In genomic region chr22:37024339-37025157, GRCh38 we compare ENCODE assay signal across 19 cellular contexts.
"Had no signal": no experiment of that assay in that cellular context is flagged by ENCODE, and none has a peak within 500 bp of the region (broad histone marks: within the 10 kb centered on the region; RNA-seq: fewer than 3 reads in every experiment).

No MANE protein-coding gene starts in this region.

- H3K36me3 Mint-ChIP-seq: T-cell had no signal

- H3K9me3 Mint-ChIP-seq: activated naive CD8-positive, alpha-beta T cell treated with anti-CD3 and anti-CD28 coated beads, Interleukin-2, amount 10 ng/mL, durations not matched to agents 7 days and 5 days; nephron; T-cell had no signal

- H3K27ac Mint-ChIP-seq: activated naive CD8-positive, alpha-beta T cell treated with anti-CD3 and anti-CD28 coated beads, Interleukin-2, amount 10 ng/mL, durations not matched to agents 7 days and 5 days; nephron; T-cell had no signal

- DNase-seq: activated CD4-positive, alpha-beta T cell treated with anti-CD3 and anti-CD28 coated beads, Interleukin-2, amount 50 U/mL, for 4 hours; activated CD4-positive, CD25-positive, alpha-beta regulatory T cell treated with anti-CD3 and anti-CD28 coated beads, Interleukin-2, amount 50 U/mL, for 72 hours; activated naive CD4-positive, alpha-beta T cell; activated naive CD8-positive, alpha-beta T cell treated with anti-CD3 and anti-CD28 coated beads, Interleukin-2, amount 10 ng/mL, durations not matched to agents 7 days and 5 days; activated T-cell treated with anti-CD3 and anti-CD28 coated beads for 4 hours; anterior cingulate cortex; brain microvascular endothelial cell; head of caudate nucleus; left lung; stimulated activated CD4-positive, alpha-beta T cell treated with anti-CD3 and anti-CD28 coated beads, Interleukin-15, amount 100 ng/mL, for 24 hours; stimulated activated CD4-positive, alpha-beta T cell treated with anti-CD3 and anti-CD28 coated beads, Interleukin-4, amount 100 ng/mL, for 1 hour; stimulated activated naive CD4-positive, alpha-beta T cell; substantia nigra; T-cell; T1000 had no signal

- H3K27me3 ChIP-seq: brain microvascular endothelial cell, left lung, pancreas, tibial nerve had no signal

- H3K4me3 ChIP-seq: left lung, pancreas, SK-N-MC, tibial nerve had no signal

- H3K4me3 Mint-ChIP-seq: activated naive CD8-positive, alpha-beta T cell treated with anti-CD3 and anti-CD28 coated beads, Interleukin-2, amount 10 ng/mL, durations not matched to agents 7 days and 5 days; nephron; T-cell had no signal

- H3K27ac ChIP-seq: brain microvascular endothelial cell, left lung, SK-N-MC had no signal

- ATAC-seq: T-cell had no signal

- H3K9me3 ChIP-seq: left lung, pancreas, tibial nerve had no signal
